Comparison of ENCODE assay signal across 28 cellular contexts in genomic region chr22:41169157-41169556, GRCh38.
"Had no signal": no experiment of that assay in that cellular context is flagged by ENCODE, and none has a peak within 500 bp of the region (broad histone marks: within the 10 kb centered on the region; RNA-seq: fewer than 3 reads in every experiment).

No MANE protein-coding gene starts in this region.

- H3K4me1 ChIP-seq: Peyer's patch, SJSA1 had no signal

- H3K9me3 Mint-ChIP-seq: activated CD8-positive, alpha-beta T cell treated with anti-CD3 and anti-CD28 coated beads for 36 hours; brain; T-helper 1 cell treated with Interleukin-12 subunit alpha and Interleukin-12 subunit beta and Interleukin-4 antibody, amounts not matched to agents 30 μg/mL and 1 μg/mL, for 36 hours; T-helper 2 cell treated with Interferon-gamma antibody and Interleukin-4, amounts not matched to agents 5 μg/mL and 100 μg/mL, for 36 hours had no signal

- H3K4me3 Mint-ChIP-seq: activated CD8-positive, alpha-beta T cell treated with anti-CD3 and anti-CD28 coated beads for 36 hours; brain; T-helper 1 cell treated with Interleukin-12 subunit alpha and Interleukin-12 subunit beta and Interleukin-4 antibody, amounts not matched to agents 30 μg/mL and 1 μg/mL, for 36 hours; T-helper 2 cell treated with Interferon-gamma antibody and Interleukin-4, amounts not matched to agents 5 μg/mL and 100 μg/mL, for 36 hours had no signal

- DNase-seq: activated CD4-positive, alpha-beta T cell treated with anti-CD3 and anti-CD28 coated beads, Interleukin-2, amount 50 U/mL, for 1 hour; activated CD8-positive, alpha-beta T cell treated with anti-CD3 and anti-CD28 coated beads for 36 hours; activated effector memory CD4-positive, alpha-beta T cell treated with anti-CD3 and anti-CD28 coated beads, Interleukin-2, amount 50 U/mL, for 16 hours; activated naive CD4-positive, alpha-beta T cell; activated T-cell treated with anti-CD3 and anti-CD28 coated beads, Interleukin-2, amount 50 U/mL, for 48 hours; anterior cingulate cortex; cerebellar nuclear complex; NCI-H1092 treated with DMSO at 0.1 percent for 48 hours; NCI-H1417; NCI-H146; NCI-H187; NCI-H2029 treated with DMSO at 0.1 percent for 48 hours; NCI-H2107; NCI-H2171; NCI-H510A; NCI-H526; NCI-H748 treated with DMSO at 0.1 percent for 48 hours; NK-92 treated with Interleukin-12 subunit alpha and Interleukin-12 subunit beta, amount 100 ng/mL, for 24 hours; PC-3; Peyer's patch; RPMI8226; SHP77 treated with DMSO at 0.1 percent for 48 hours; SK-N-SH had no signal

- H3K27me3 ChIP-seq: Peyer's patch, SJSA1 had no signal

- H3K27ac Mint-ChIP-seq: activated CD8-positive, alpha-beta T cell treated with anti-CD3 and anti-CD28 coated beads for 36 hours; T-helper 1 cell treated with Interleukin-12 subunit alpha and Interleukin-12 subunit beta and Interleukin-4 antibody, amounts not matched to agents 30 μg/mL and 1 μg/mL, for 36 hours; T-helper 2 cell treated with Interferon-gamma antibody and Interleukin-4, amounts not matched to agents 5 μg/mL and 100 μg/mL, for 36 hours had no signal

- H3K9me3 ChIP-seq: Peyer's patch, SJSA1, SK-N-SH had no signal

- ATAC-seq: activated CD8-positive, alpha-beta T cell treated with anti-CD3 and anti-CD28 coated beads for 36 hours; K562; PC-3 had no signal

- H3K4me2 ChIP-seq: SK-N-SH had no signal

- H3K4me1 Mint-ChIP-seq: brain had no signal

- H3K4me3 ChIP-seq: K562, Peyer's patch, SJSA1 had no signal

- H3K9ac ChIP-seq: SK-N-SH had no signal

- H3K27me3 Mint-ChIP-seq: activated CD8-positive, alpha-beta T cell treated with anti-CD3 and anti-CD28 coated beads for 36 hours; brain had no signal

- H3K27ac ChIP-seq: Peyer's patch, SJSA1 had no signal
